ENCODE assay signal across 10 cellular contexts in genomic region chr4:34512631-34513030, GRCh38.
DNase-seq lines count a peak whose midpoint lies in the region; ATAC-seq and TF ChIP-seq lines count a peak whose summit lies in the region.
"Had no signal": no experiment of that assay in that cellular context is flagged by ENCODE, and none has a peak within 500 bp of the region (broad histone marks: within the 10 kb centered on the region; RNA-seq: fewer than 3 reads in every experiment).

No MANE protein-coding gene starts in this region.

- peak overlapping the region; percentile 50; the same call in 1 of the 2 replicates for H3K27ac Mint-ChIP-seq in WTC11
- H3K27ac Mint-ChIP-seq in activated naive CD8-positive, alpha-beta T cell treated with anti-CD3 and anti-CD28 coated beads for 36 hours: no peak overlapping the region
- H3K27ac Mint-ChIP-seq: CD8-positive, alpha-beta memory T cell had no signal

- DNase-seq in WTC11 (ENCODE audit: low spot score) (no peak), vagina (ENCODE audit: extremely low spot score in 2 of 2) (no peak), substantia nigra (lab: John Stamatoyannopoulos, UW) (no peak)
- no peak for DNase-seq in activated naive CD8-positive, alpha-beta T cell treated with anti-CD3 and anti-CD28 coated beads for 36 hours
- DNase-seq: AML-193; CD8-positive, alpha-beta memory T cell; DMS53 had no signal

- peaks cover 17% of the 10 kb centered on the region for H3K4me1 ChIP-seq in HUES48 (ENCODE audit: control insufficient read depth, insufficient read depth, low read length)
- peaks cover 13% of the 10 kb centered on the region for H3K4me1 ChIP-seq in iPS-20b (ENCODE audit: insufficient read depth, low read length)
- H3K4me1 ChIP-seq in vagina: no peaks in the 10 kb centered on the region
- H3K4me1 ChIP-seq: BLaER1 had no signal

- peak; percentile 72 for ATAC-seq in WTC11

- H3K27ac ChIP-seq in HUES48 (ENCODE audit: low read depth, low read length) (peak overlapping the region; percentile 89), iPS-20b (ENCODE audit: low read length) (no peak overlapping the region), vagina (no peak overlapping the region), substantia nigra (ENCODE audit: low read depth, low read length, poor library complexity, severe bottlenecking) (no peak overlapping the region)
- H3K27ac ChIP-seq: BLaER1 had no signal

- POLR2A ChIA-PET in WTC11 (lab: Charles Lee): no interaction called here

- H3K27me3 ChIP-seq in HUES48 (ENCODE audit: control insufficient read depth, insufficient read depth, low read length) (no peaks in the 10 kb centered on the region), iPS-20b (ENCODE audit: insufficient read depth, low read length) (no peaks in the 10 kb centered on the region), vagina (no peaks in the 10 kb centered on the region)
- H3K27me3 ChIP-seq: BLaER1 had no signal

- H3K4me1 Mint-ChIP-seq in WTC11: peaks cover 17% of the 10 kb centered on the region
- no peaks in the 10 kb centered on the region for H3K4me1 Mint-ChIP-seq in activated naive CD8-positive, alpha-beta T cell treated with anti-CD3 and anti-CD28 coated beads for 36 hours
- H3K4me1 Mint-ChIP-seq: CD8-positive, alpha-beta memory T cell had no signal

- no peak overlapping the region for H3K4me3 Mint-ChIP-seq in WTC11
- no peak overlapping the region for H3K4me3 Mint-ChIP-seq in activated naive CD8-positive, alpha-beta T cell treated with anti-CD3 and anti-CD28 coated beads for 36 hours
- H3K4me3 Mint-ChIP-seq: CD8-positive, alpha-beta memory T cell had no signal

- peaks cover 16% of the 10 kb centered on the region for H3K9me3 ChIP-seq in HUES48 (ENCODE audit: control insufficient read depth, insufficient read depth, low read length)
- H3K9me3 ChIP-seq in iPS-20b (ENCODE audit: insufficient read depth, low read depth, low read length): peaks cover 11% of the 10 kb centered on the region
- no peaks in the 10 kb centered on the region for H3K9me3 ChIP-seq in vagina

- no peaks in the 10 kb centered on the region for H3K36me3 ChIP-seq in HUES48 (ENCODE audit: control insufficient read depth, insufficient read depth, low read length)
- H3K36me3 ChIP-seq in iPS-20b (ENCODE audit: insufficient read depth, low read depth, low read length): no peaks in the 10 kb centered on the region
- no peaks in the 10 kb centered on the region for H3K36me3 ChIP-seq in vagina
- H3K36me3 ChIP-seq: BLaER1 had no signal

- intact Hi-C loops in vagina (cut with DNase I): no loop called here

- no peak for TF ChIP-seq POLR2A in vagina (IDR thresholded peaks at IDR 0.05)

- no peak overlapping the region for H3K9ac ChIP-seq in HUES48 (ENCODE audit: low read depth, low read length)
- H3K9ac ChIP-seq in iPS-20b (ENCODE audit: low read depth, low read length): peak overlapping the region; percentile 3; the same call in 1 of the 2 replicates
- H3K9ac ChIP-seq: BLaER1 had no signal

- peaks cover 5% of the 10 kb centered on the region for H3K27me3 Mint-ChIP-seq in WTC11 (ENCODE audit: low read depth)
- no peaks in the 10 kb centered on the region for H3K27me3 Mint-ChIP-seq in activated naive CD8-positive, alpha-beta T cell treated with anti-CD3 and anti-CD28 coated beads for 36 hours
- H3K27me3 Mint-ChIP-seq: CD8-positive, alpha-beta memory T cell had no signal

- peaks cover 44% of the 10 kb centered on the region for H3K36me3 Mint-ChIP-seq in WTC11
- no peaks in the 10 kb centered on the region for H3K36me3 Mint-ChIP-seq in activated naive CD8-positive, alpha-beta T cell treated with anti-CD3 and anti-CD28 coated beads for 36 hours
- H3K36me3 Mint-ChIP-seq: CD8-positive, alpha-beta memory T cell had no signal

- CTCF ChIA-PET in WTC11 (lab: Charles Lee): no interaction called here

- H3K4me3 ChIP-seq in HUES48 (ENCODE audit: low read depth, low read length) (peak overlapping the region; percentile 17; the same call in 1 of the 2 replicates), iPS-20b (ENCODE audit: low read length) (peak overlapping the region; percentile 36; the same call in 1 of the 2 replicates), vagina (no peak overlapping the region)
- H3K4me3 ChIP-seq: BLaER1 had no signal

- TF ChIP-seq CTCF in WTC11 (IDR thresholded peaks at IDR 0.05) (no peak), vagina (IDR thresholded peaks at IDR 0.05) (no peak)

- H3K9me3 Mint-ChIP-seq in WTC11: peaks cover 43% of the 10 kb centered on the region
- H3K9me3 Mint-ChIP-seq in activated naive CD8-positive, alpha-beta T cell treated with anti-CD3 and anti-CD28 coated beads for 36 hours: peaks cover 8% of the 10 kb centered on the region

TF ChIP-seq in WTC11, 78 proteins besides CTCF, POLR2A, EP300 and RAD21:
- TF ChIP-seq MLX (CRISPR knock-in tag; IDR thresholded peaks at IDR 0.05) (no peak), ZNF416 (CRISPR knock-in tag; IDR thresholded peaks at IDR 0.05) (no peak), ETV6 (CRISPR knock-in tag; IDR thresholded peaks at IDR 0.05) (no peak), MXD4 (CRISPR knock-in tag; IDR thresholded peaks at IDR 0.05; ENCODE audit: borderline replicate concordance) (no peak), SP1 (CRISPR knock-in tag; conservative IDR thresholded peaks at IDR 0.05) (no peak), FOXP4 (CRISPR knock-in tag; IDR thresholded peaks at IDR 0.05) (no peak), IRF1 (CRISPR knock-in tag; IDR thresholded peaks at IDR 0.05) (no peak), ZNF512 (CRISPR knock-in tag; IDR thresholded peaks at IDR 0.05; ENCODE audit: borderline replicate concordance) (no peak), HMGXB4 (CRISPR knock-in tag; IDR thresholded peaks at IDR 0.05) (no peak), RELA (CRISPR knock-in tag; IDR thresholded peaks at IDR 0.05; ENCODE audit: borderline replicate concordance) (no peak), MYBL2 (CRISPR knock-in tag; IDR thresholded peaks at IDR 0.05) (no peak)

Comparison
In these comparisons a context has a peak if more than half of its experiments do, and no peak if none do; other contexts are left out.
1. H3K4me3 ChIP-seq: peak in HUES48 (single experiment) and iPS-20b (single experiment); none in vagina (0 of 2).